Comparison of ENCODE assay signal across 1 cellular context in genomic region chr20:62143118-62143975, GRCh38.
TF ChIP-seq lines count a peak whose summit lies in the region.

Gene PSMA7, minus strand, starts transcription at chr20:62143394. Its CDS starts 91 bp downstream, at chr20:62143303.
Gene SS18L1, plus strand, starts transcription at chr20:62143769. Its CDS starts 52 bp downstream, at chr20:62143821.

TF ChIP-seq in K562, 482 proteins besides CTCF, POLR2A, EP300 and RAD21 (continued from another document and continues in another):
- TF ChIP-seq ARID4B (CRISPR knock-in tag; IDR thresholded peaks at IDR 0.05) (peak; percentile 62; the same call in 1 of the 2 replicates), ZBTB11 (CRISPR knock-in tag; IDR thresholded peaks at IDR 0.05) (peak in 2 of 3 experiments; percentile 23 to 45; a peak in 2 of 6 replicates), POLR2B (IDR thresholded peaks at IDR 0.05; ENCODE audit: low read depth, partially characterized antibody) (peak; percentile 52), SMAD2 (IDR thresholded peaks at IDR 0.05; ENCODE audit: low read depth, low read length) (no peak), ZHX1 (conservative IDR thresholded peaks at IDR 0.05; ENCODE audit: low read length) (no peak), ZNF589 (CRISPR knock-in tag; IDR thresholded peaks at IDR 0.05; ENCODE audit: low read depth) (no peak), EHMT2 (IDR thresholded peaks at IDR 0.05) (no peak), CXXC5 (CRISPR knock-in tag; IDR thresholded peaks at IDR 0.05) (peak; percentile 96), FOXA3 (CRISPR knock-in tag; conservative IDR thresholded peaks at IDR 0.05 in 1 of 2, IDR thresholded peaks at IDR 0.05 in 1 of 2) (no peak), E2F6 (IDR thresholded peaks at IDR 0.05; ENCODE audit: borderline replicate concordance in 1 of 2, extremely low read depth in 1 of 2, insufficient read depth in 1 of 2, insufficient read length in 1 of 2, low read depth in 1 of 2, low read length in 1 of 2, poor library complexity in 1 of 2, severe bottlenecking in 1 of 2) (peak in 1 of 2 experiments; percentile 2), SUPT5H (IDR thresholded peaks at IDR 0.05) (peak; percentile 70), NFYB (IDR thresholded peaks at IDR 0.05; ENCODE audit: extremely low read depth, insufficient read length) (no peak), NR2C2 (CRISPR knock-in tag; IDR thresholded peaks at IDR 0.05) (no peak), NR2C2 (tag; IDR thresholded peaks at IDR 0.05) (peak; percentile 51; the same call in 1 of the 2 replicates), POLR2AphosphoS5 (IDR thresholded peaks at IDR 0.05; ENCODE audit: control insufficient read depth, insufficient read depth, low read depth, low read length) (peak; percentile 49; the same call in 1 of the 2 replicates), SRSF1 (IDR thresholded peaks at IDR 0.05; ENCODE audit: low read depth, low read length) (no peak), ELF1 (tag; IDR thresholded peaks at IDR 0.05) (peak; percentile 68), GTF2A2 (tag; IDR thresholded peaks at IDR 0.05) (no peak), RBFOX2 (IDR thresholded peaks at IDR 0.05; ENCODE audit: low read depth, low read length) (peak; percentile 89), ZMIZ1 (IDR thresholded peaks at IDR 0.05; ENCODE audit: low read depth in 2 of 2, low read length in 2 of 2) (peak in 1 of 2 experiments; percentile 6; a peak in 1 of 4 replicates), GABPA (tag; conservative IDR thresholded peaks at IDR 0.05; ENCODE audit: low read depth) (peak; percentile 76), ZNF224 (CRISPR knock-in tag; IDR thresholded peaks at IDR 0.05) (no peak), MXI1 (IDR thresholded peaks at IDR 0.05; ENCODE audit: low read depth, low read length) (no peak), ZNF445 (CRISPR knock-in tag; IDR thresholded peaks at IDR 0.05; ENCODE audit: low read depth) (no peak), RBM39 (optimal IDR thresholded peaks at IDR 0.05; ENCODE audit: low read depth, low read length) (no peak), VEZF1 (CRISPR knock-in tag; IDR thresholded peaks at IDR 0.05) (peak; percentile 100), HNRNPK (IDR thresholded peaks at IDR 0.05; ENCODE audit: low read depth, low read length, poor library complexity, severe bottlenecking) (no peak), SAFB (IDR thresholded peaks at IDR 0.05; ENCODE audit: borderline replicate concordance, low read depth, low read length) (peak; percentile 53; the same call in 1 of the 2 replicates), GMEB1 (CRISPR knock-in tag; IDR thresholded peaks at IDR 0.05) (peak; percentile 99), CBX8 (IDR thresholded peaks at IDR 0.05; ENCODE audit: borderline replicate concordance, extremely low read depth, low read depth, low read length, poor library complexity, severe bottlenecking) (no peak), NEUROD1 (IDR thresholded peaks at IDR 0.05; ENCODE audit: borderline replicate concordance, low read depth, low read length, partially characterized antibody) (peak; percentile 18), FOXP1 (CRISPR knock-in tag; IDR thresholded peaks at IDR 0.05) (peak; percentile 60; the same call in 1 of the 2 replicates), CREB1 (IDR thresholded peaks at IDR 0.05) (peak; percentile 89), CREB1 (CRISPR knock-in tag; IDR thresholded peaks at IDR 0.05) (no peak), POLR2G (IDR thresholded peaks at IDR 0.05; ENCODE audit: low read depth, low read length) (peak; percentile 93), HMBOX1 (IDR thresholded peaks at IDR 0.05) (no peak), TBP (optimal IDR thresholded peaks at IDR 0.05; ENCODE audit: low read depth, low read length) (peak; percentile 47), BDP1 (IDR thresholded peaks at IDR 0.05; ENCODE audit: insufficient read depth, insufficient read length) (no peak), EP400 (IDR thresholded peaks at IDR 0.05) (peak; percentile 48; the same call in 1 of the 2 replicates), SOX6 (IDR thresholded peaks at IDR 0.05) (peak; percentile 37; the same call in 1 of the 2 replicates), SNRNP70 (optimal IDR thresholded peaks at IDR 0.05; ENCODE audit: low read depth, low read length) (no peak), MYC (IDR thresholded peaks at IDR 0.05; ENCODE audit: low read depth, low read length) (peak; percentile 46; the same call in 1 of the 2 replicates), MYC (CRISPR knock-in tag; IDR thresholded peaks at IDR 0.05; ENCODE audit: borderline replicate concordance, low read depth) (no peak), MEIS2 (IDR thresholded peaks at IDR 0.05; ENCODE audit: partially characterized antibody) (peak; percentile 25)
